9 cellular contexts compared by ENCODE assay signal in the genomic region with DNA sequence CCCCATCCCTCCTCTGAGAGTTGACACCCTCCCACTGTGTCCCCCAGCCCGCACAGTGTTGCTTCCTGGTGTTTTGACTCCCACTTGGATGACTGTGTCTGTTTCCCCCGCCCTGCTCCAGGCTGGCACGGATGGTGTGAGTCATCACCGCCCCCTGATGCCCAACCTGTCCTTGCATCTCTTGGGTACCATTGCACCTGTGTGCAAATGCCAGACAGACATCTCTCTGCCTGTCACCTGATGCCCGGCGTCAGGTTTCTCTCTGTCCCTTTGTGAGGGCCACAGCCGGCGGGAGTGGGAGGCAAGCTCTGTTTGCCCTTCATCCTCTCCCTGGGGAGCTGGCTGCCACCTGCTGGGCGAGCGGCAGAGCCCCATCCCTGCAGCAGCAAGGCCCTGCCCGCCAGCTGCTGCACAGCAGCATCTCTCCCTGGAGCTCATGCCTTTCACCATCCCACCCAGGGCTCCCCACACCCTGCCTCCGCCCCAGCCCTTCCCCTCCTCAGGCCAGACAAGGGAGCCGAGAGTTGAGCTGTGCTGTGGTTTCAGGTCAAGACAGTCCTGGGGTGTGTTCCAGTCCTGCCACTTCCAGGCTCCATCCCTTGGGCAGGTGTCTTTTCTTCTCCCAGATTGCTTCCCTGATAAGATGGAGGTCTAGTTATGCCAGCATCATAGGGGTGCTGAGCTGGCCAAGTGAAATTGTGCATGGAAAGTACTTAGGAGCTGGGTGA. TPM values are rescaled to one million over a fixed set of nuclear protein-coding genes. Genes with fewer than 3 reads are reported as not detected.
A peak's percentile ranks its signal among the peaks of the same experiment; 100 is the strongest.
DNase-seq lines count a peak whose midpoint lies in the region; ATAC-seq and TF ChIP-seq lines count a peak whose summit lies in the region.
"Had no signal": no experiment of that assay in that cellular context is flagged by ENCODE, and none has a peak within 500 bp of the region (broad histone marks: within the 10 kb centered on the region; RNA-seq: fewer than 3 reads in every experiment).

No MANE protein-coding gene starts in this region.

- POLR2A ChIA-PET in AG04449 (lab: Yijun Ruan, JAX) = no interaction called here

- no peaks in the 10 kb centered on the region for H3K27me3 ChIP-seq in H7 (ENCODE audit: control insufficient read depth, insufficient read depth, low read length)
- no peaks in the 10 kb centered on the region for H3K27me3 ChIP-seq in esophagus squamous epithelium
- H3K27me3 ChIP-seq: neutrophil had no signal

- CTCF ChIA-PET in AG04449 (lab: Yijun Ruan, JAX) = interaction anchor here (0.7 to 1.6 kb wide), 7 partner anchors 12 to 206 kb away, joined by 3 read pairs; partner anchors contain the start of gene PPP1R37

- TF ChIP-seq CTCF in AG04449 (IDR thresholded peaks at IDR 0.05; ENCODE audit: insufficient read depth, low read length, missing control alignments) = peak; percentile 40
- TF ChIP-seq CTCF in fibroblast of villous mesenchyme (IDR thresholded peaks at IDR 0.05; ENCODE audit: insufficient read depth, low read depth, low read length) = peak; percentile 34
- peak in 3 of 6 experiments; percentile 8 to 48 (median 9) for TF ChIP-seq CTCF in esophagus squamous epithelium (IDR thresholded peaks at IDR 0.05)

- H3K4me3 ChIP-seq in AG04449 (ENCODE audit: low read depth, low read length) = no peak overlapping the region
- H3K4me3 ChIP-seq in H7 (ENCODE audit: insufficient read depth, low read depth, low read length) = no peak overlapping the region
- no peak overlapping the region for H3K4me3 ChIP-seq in fibroblast of villous mesenchyme (ENCODE audit: low read depth, low read length)
- no peak overlapping the region for H3K4me3 ChIP-seq in esophagus squamous epithelium

- DNase-seq in AG04449 (ENCODE audit: low read depth, low spot score) = no peak
- peak; percentile 72 for DNase-seq in H7
- DNase-seq in NCI-H774 (lab: John Stamatoyannopoulos, UW) = peak; percentile 86
- peak; percentile 9 for DNase-seq in fibroblast of villous mesenchyme (ENCODE audit: low read depth)
- DNase-seq in esophagus squamous epithelium (lab: John Stamatoyannopoulos, UW) = no peak

- 16% methylated on average over 9 of the region's 13 CpGs; no CpG with 5 or more reads in 1 of the 2 donors for WGBS in esophagus squamous epithelium, 2 donors

- H3K4me1 ChIP-seq in esophagus squamous epithelium = peaks cover 0 to 3% (median 0%) of the 10 kb centered on the region in 3 donors

- ATAC-seq in GM18907 (IDR thresholded peaks at IDR 0.05; ENCODE audit: unreplicated experiment) (no peak), GM18519 (IDR thresholded peaks at IDR 0.05; ENCODE audit: low FRiP score, unreplicated experiment) (no peak), GM18868 (IDR thresholded peaks at IDR 0.05; ENCODE audit: unreplicated experiment) (no peak)

- H3K36me3 ChIP-seq in H7 (replicated peaks; ENCODE audit: control insufficient read depth, insufficient read depth, low read length) (no peaks in the 10 kb centered on the region; the same call in 1 of the 2 replicates), esophagus squamous epithelium (peaks cover 0 to 22% (median 0%) of the 10 kb centered on the region in 3 donors)
- H3K36me3 ChIP-seq: neutrophil had no signal

- intact Hi-C loops in esophagus squamous epithelium (cut with DNase I) = no loop called here

- H3K9me3 ChIP-seq in esophagus squamous epithelium = no peaks in the 10 kb centered on the region
- H3K9me3 ChIP-seq: neutrophil had no signal

- H3K27ac ChIP-seq in esophagus squamous epithelium = no peak overlapping the region
- H3K27ac ChIP-seq: neutrophil had no signal

- no peak for TF ChIP-seq POLR2A in esophagus squamous epithelium (IDR thresholded peaks at IDR 0.05)

RNA-seq across cellular contexts. Expression of gene NKPD1, which starts 29.7 kb away (rescaled TPM):
- 0.24 and 0.70 TPM in 2 replicates for total RNA-seq in H7 (2014; rRNA removed; shearing (Covaris generic))
- total RNA-seq in fibroblast of villous mesenchyme (under 0.01 TPM in 2 replicates), esophagus squamous epithelium (1 to 10 TPM; 1.1 to 4.2 (median 2.9) TPM)

RNA-seq across cellular contexts. Expression of gene PPP1R37, which starts 38.1 kb away (rescaled TPM):
- 30.0 and 32.9 TPM in 2 replicates for total RNA-seq in H7 (2014; rRNA removed; shearing (Covaris generic))
- total RNA-seq in fibroblast of villous mesenchyme (31.1 and 36.1 TPM in 2 replicates), esophagus squamous epithelium (10 to 100 TPM; 25.1 to 35.5 (median 30.8) TPM)

RNA-seq across cellular contexts. Expression of gene TRAPPC6A, which starts 47.0 kb away (rescaled TPM):
- 39.3 and 47.4 TPM in 2 replicates for total RNA-seq in H7 (2014; rRNA removed; shearing (Covaris generic))
- total RNA-seq in fibroblast of villous mesenchyme = 3.9 and 7.7 TPM in 2 replicates
- total RNA-seq in esophagus squamous epithelium = 10 to 100 TPM in 3 of 4 donors, 1 to 10 TPM in 1; 5.4 to 27.8 (median 18.0) TPM

RNA-seq across cellular contexts. Expression of gene BLOC1S3, which starts 47.5 kb away (rescaled TPM):
- total RNA-seq in H7 (2014; rRNA removed; shearing (Covaris generic)) = 3.4 and 4.3 TPM in 2 replicates
- total RNA-seq in fibroblast of villous mesenchyme (4.3 and 5.8 TPM in 2 replicates), esophagus squamous epithelium (10 to 100 TPM in 2 of 4 donors, 1 to 10 TPM in 2; 7.9 to 18.4 (median 10.4) TPM)

RNA-seq across cellular contexts. Expression of gene GEMIN7, which starts 52.0 kb away (rescaled TPM):
- 72.2 and 77.0 TPM in 2 replicates for total RNA-seq in H7 (2014; rRNA removed; shearing (Covaris generic))
- 16.0 and 24.2 TPM in 2 replicates for total RNA-seq in fibroblast of villous mesenchyme
- total RNA-seq in esophagus squamous epithelium = 10 to 100 TPM; 22.3 to 28.0 (median 25.4) TPM

Comparison
In these comparisons a context has a peak if more than half of its experiments do, and no peak if none do; other contexts are left out.
1. DNase-seq: peak in H7 (single experiment), NCI-H774 (single experiment) and fibroblast of villous mesenchyme (single experiment); none in AG04449 (single experiment) and esophagus squamous epithelium (single experiment).